ENCODE assay signal across 18 cellular contexts in the genomic region with DNA sequence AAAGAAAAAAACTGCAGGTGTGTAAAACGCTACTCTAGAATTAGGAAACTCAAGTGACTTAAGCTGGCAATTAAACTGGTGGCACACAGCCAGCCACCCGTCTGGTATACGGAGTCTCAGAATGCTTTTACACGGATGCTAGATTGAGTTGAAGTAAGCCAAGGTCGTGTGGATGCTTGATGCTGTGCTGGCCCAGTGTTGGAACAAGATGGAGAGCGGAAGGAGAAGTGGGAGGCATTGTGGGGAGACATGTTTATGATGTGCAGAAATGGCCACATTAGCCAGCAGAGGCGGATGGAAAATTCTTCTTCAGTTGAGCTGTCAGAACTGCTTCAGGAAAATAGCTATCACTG.
DNase-seq lines count a peak whose midpoint lies in the region; ATAC-seq and TF ChIP-seq lines count a peak whose summit lies in the region.
"Had no signal": no experiment of that assay in that cellular context is flagged by ENCODE, and none has a peak within 500 bp of the region (broad histone marks: within the 10 kb centered on the region; RNA-seq: fewer than 3 reads in every experiment).

No MANE protein-coding gene starts in this region.

- WGBS in heart left ventricle, 4 donors: 41 to 47% (median 44%) methylated on average over 7 of the region's 7 CpGs

- H3K9me3 ChIP-seq in right atrium auricular region (no peaks in the 10 kb centered on the region), heart left ventricle (no peaks in the 10 kb centered on the region), lower lobe of right lung (no peaks in the 10 kb centered on the region)
- H3K9me3 ChIP-seq: SJSA1 had no signal

- H3K4me3 Mint-ChIP-seq in activated T-helper 17 cell treated with anti-CD3 and anti-CD28 coated beads, Interleukin-2, amount 50 U/mL, for 72 hours: no peak overlapping the region
- H3K4me3 Mint-ChIP-seq: IgD-negative memory B cell had no signal

- H3K36me3 Mint-ChIP-seq in activated T-helper 17 cell treated with anti-CD3 and anti-CD28 coated beads, Interleukin-2, amount 50 U/mL, for 72 hours (ENCODE audit: low read depth): no peaks in the 10 kb centered on the region
- H3K36me3 Mint-ChIP-seq: IgD-negative memory B cell had no signal

- H3K4me1 ChIP-seq in right atrium auricular region (no peaks in the 10 kb centered on the region), heart left ventricle (peaks cover 0 to 4% (median 0%) of the 10 kb centered on the region in 12 donors), lower lobe of right lung (no peaks in the 10 kb centered on the region)
- H3K4me1 ChIP-seq: SJSA1 had no signal

- peaks cover 10% of the 10 kb centered on the region for H3K9me3 Mint-ChIP-seq in activated T-helper 17 cell treated with anti-CD3 and anti-CD28 coated beads, Interleukin-2, amount 50 U/mL, for 72 hours

- H3K27me3 ChIP-seq in right atrium auricular region (no peaks in the 10 kb centered on the region), heart left ventricle (no peaks in the 10 kb centered on the region), lower lobe of right lung (ENCODE audit: low read depth) (no peaks in the 10 kb centered on the region)
- H3K27me3 ChIP-seq: SJSA1 had no signal

- H3K36me3 ChIP-seq in right atrium auricular region: no peaks in the 10 kb centered on the region
- no peaks in the 10 kb centered on the region for H3K36me3 ChIP-seq in heart left ventricle
- H3K36me3 ChIP-seq in lower lobe of right lung: no peaks in the 10 kb centered on the region
- H3K36me3 ChIP-seq: SJSA1 had no signal

- TF ChIP-seq CTCF in right atrium auricular region (IDR thresholded peaks at IDR 0.05) (no peak), heart left ventricle (IDR thresholded peaks at IDR 0.05) (no peak), GM20000 (IDR thresholded peaks at IDR 0.05; ENCODE audit: extremely low read depth, missing control alignments) (no peak), lower lobe of right lung (IDR thresholded peaks at IDR 0.05) (no peak)

- H3K4me3 ChIP-seq in right atrium auricular region (no peak overlapping the region), heart left ventricle (no peak overlapping the region), lower lobe of right lung (no peak overlapping the region)
- H3K4me3 ChIP-seq: SJSA1 had no signal

- H3K27ac ChIP-seq in right atrium auricular region (peak overlapping the region in 1 of 2 donors; percentile 80), heart left ventricle (peak overlapping the region in 1 of 12 donors; percentile 7), lower lobe of right lung (no peak overlapping the region)
- H3K27ac ChIP-seq: SJSA1 had no signal

- no peak for TF ChIP-seq POLR2A in heart left ventricle (IDR thresholded peaks at IDR 0.05)

- peak; percentile 45 for DNase-seq in Right ventricle myocardium inferior (ENCODE audit: missing footprints)
- no peak for DNase-seq in right atrium auricular region (ENCODE audit: low spot score)
- DNase-seq in heart left ventricle: peak in 3 of 5 donors; percentile 30 to 51 (median 35)
- peak; percentile 10 for DNase-seq in occipital lobe (lab: John Stamatoyannopoulos, UW)
- no peak for DNase-seq in GM20000 (ENCODE audit: low spot score)
- no peak for DNase-seq in lower lobe of right lung
- DNase-seq: AML-193; C1 segment of cervical spinal cord; DMS53; GDM1; H7; NCI-H1694; NCI-H2081 treated with DMSO at 0.1 percent for 48 hours; NCI-H446 treated with DMSO at 0.1 percent for 48 hours; NK-92 treated with Interleukin-12 subunit alpha and Interleukin-12 subunit beta, amount 100 ng/mL, for 24 hours had no signal

- no peaks in the 10 kb centered on the region for H3K27me3 Mint-ChIP-seq in activated T-helper 17 cell treated with anti-CD3 and anti-CD28 coated beads, Interleukin-2, amount 50 U/mL, for 72 hours
- H3K27me3 Mint-ChIP-seq: IgD-negative memory B cell had no signal

- ATAC-seq in Right ventricle myocardium inferior (no peak), heart left ventricle (peak in 2 of 4 donors; percentile 27 to 70), lower lobe of right lung (no peak)
- ATAC-seq in activated T-helper 17 cell treated with anti-CD3 and anti-CD28 coated beads, Interleukin-2, amount 50 U/mL, for 72 hours (replicated peaks): no peak

- intact Hi-C loops in Right ventricle myocardium inferior (cut with DNase I) (no loop called here), heart left ventricle (cut with DNase I) (loop anchor here in 4 of 10 donors (10.0 kb wide), 3 partner anchors 216 to 456 kb away; no protein-coding TSS in a partner anchor), lower lobe of right lung (cut with DNase I) (no loop called here)

- H3K4me1 Mint-ChIP-seq in activated T-helper 17 cell treated with anti-CD3 and anti-CD28 coated beads, Interleukin-2, amount 50 U/mL, for 72 hours: no peaks in the 10 kb centered on the region
- H3K4me1 Mint-ChIP-seq: IgD-negative memory B cell had no signal

- H3K27ac Mint-ChIP-seq in activated T-helper 17 cell treated with anti-CD3 and anti-CD28 coated beads, Interleukin-2, amount 50 U/mL, for 72 hours: no peak overlapping the region
- H3K27ac Mint-ChIP-seq: IgD-negative memory B cell had no signal

Comparison
In these comparisons a context has a peak if more than half of its experiments do, and no peak if none do; other contexts are left out.
1. DNase-seq: peak in Right ventricle myocardium inferior (single experiment), heart left ventricle (3 of 5) and occipital lobe (single experiment); none in right atrium auricular region (single experiment), GM20000 (single experiment) and lower lobe of right lung (single experiment).